ENCODE assay signal across 1 cellular context in genomic region chr3:128054363-128054762, GRCh38.
TF ChIP-seq lines count a peak whose summit lies in the region.

No MANE protein-coding gene starts in this region.

TF ChIP-seq in K562, 482 proteins besides CTCF, POLR2A, EP300 and RAD21 (continued from another document):
- TF ChIP-seq MAFF (IDR thresholded peaks at IDR 0.05; ENCODE audit: low read length) = peak; percentile 90
TF ChIP-seq in K562: peak in this region for 9.
